In the genomic region with DNA sequence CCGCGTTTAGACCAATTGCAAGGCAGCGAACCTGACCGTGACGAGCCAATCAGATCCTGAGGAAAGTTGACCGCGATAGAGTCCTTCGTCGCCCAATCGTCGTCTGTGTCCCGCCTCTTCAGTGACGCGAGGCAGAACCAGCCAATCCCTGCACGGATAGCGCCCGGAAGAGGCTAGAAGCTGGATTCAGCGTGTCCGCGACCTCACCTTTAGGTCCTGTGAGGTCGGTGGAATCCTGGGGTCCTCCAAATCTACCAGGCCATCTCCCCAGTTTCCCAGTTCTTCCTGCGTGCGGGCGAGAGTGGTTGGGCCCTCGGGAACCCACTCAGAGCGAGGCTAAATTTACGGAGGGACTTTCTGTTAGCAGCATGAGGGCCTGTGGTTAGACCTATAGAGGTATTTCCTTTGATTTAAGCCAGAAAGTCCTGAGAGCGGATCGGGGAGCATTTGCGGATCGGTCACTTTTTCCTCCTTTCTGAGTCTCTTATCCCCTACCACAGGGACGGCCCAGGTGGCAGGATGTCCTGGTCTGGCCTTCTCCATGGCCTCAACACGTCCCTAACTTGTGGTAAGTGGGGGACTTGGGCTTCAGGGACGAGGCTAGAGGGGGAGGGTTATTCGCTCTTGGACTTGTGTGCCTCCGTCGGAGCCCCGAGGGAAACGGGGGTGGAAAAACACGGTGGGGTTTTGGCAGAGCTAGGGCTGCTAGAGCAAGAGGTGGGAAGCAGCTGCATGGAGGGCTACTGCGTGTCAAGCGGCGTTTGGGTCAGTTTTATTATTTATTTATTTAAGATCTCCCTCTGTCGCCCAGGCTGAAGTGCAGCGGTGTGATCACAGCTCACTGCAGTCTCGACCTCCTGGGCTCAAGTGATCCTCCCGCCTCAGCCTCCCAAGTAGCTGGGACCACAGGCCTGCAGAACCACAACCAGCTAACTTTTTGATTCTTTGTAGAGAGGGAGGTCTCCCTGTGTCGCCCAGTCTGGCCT, we compare ENCODE assay signal across 8 cellular contexts. TPM values are rescaled to one million over a fixed set of nuclear protein-coding genes. Genes with fewer than 3 reads are reported as not detected.
A peak's percentile ranks its signal among the peaks of the same experiment; 100 is the strongest.
DNase-seq lines count a peak whose midpoint lies in the region; ATAC-seq and TF ChIP-seq lines count a peak whose summit lies in the region.

A gene (plus strand): TSS at position 169 of the 986 bp plus-strand sequence. CDS start 351 bp downstream, at position 520.

- peak within 1 kb of the TSS; percentile 98 for H3K27ac ChIP-seq in layer of hippocampus (ENCODE audit: low read depth, low read length)

- H3K27ac Mint-ChIP-seq in WTC11 = peak within 1 kb of the TSS; percentile 98

- ATAC-seq in GM18907 (IDR thresholded peaks at IDR 0.05; ENCODE audit: unreplicated experiment) (peak; percentile 91), HG03139 (IDR thresholded peaks at IDR 0.05; ENCODE audit: unreplicated experiment) (peak; percentile 83), WTC11 (peak; percentile 97)

- peaks cover 10% of the 10 kb centered on the region for H3K4me1 Mint-ChIP-seq in WTC11

- peak within 1 kb of the TSS; percentile 82 for H3K4me3 Mint-ChIP-seq in WTC11

- CTCF ChIA-PET in WTC11 (lab: Charles Lee) = interaction anchor here (0.5 to 4.5 kb wide), 72 partner anchors 9 to 544 kb away, joined by 3 to 32 read pairs (median 5); a partner anchor contains a TSS

- DNase-seq in AG20443 (ENCODE audit: low spot score) (peak; percentile 98), NCI-H226 (peak; percentile 97), WTC11 (ENCODE audit: low spot score) (peak; percentile 98), cortex of kidney (lab: John Stamatoyannopoulos, UW) (peak; percentile 96)
- DNase-seq in stimulated activated CD4-positive, alpha-beta T cell treated with anti-CD3 and anti-CD28 coated beads, Interleukin-1b, Interleukin-23, amount 100 ng/mL, for 48 hours = peak; percentile 98

- H3K27me3 ChIP-seq in layer of hippocampus (ENCODE audit: control insufficient read depth, insufficient read depth, low read length) = no peaks in the 10 kb centered on the region

- TF ChIP-seq CTCF in WTC11 (IDR thresholded peaks at IDR 0.05) = no peak

- peaks cover 12% of the 10 kb centered on the region for H3K27me3 Mint-ChIP-seq in WTC11 (ENCODE audit: low read depth)

- POLR2A ChIA-PET in WTC11 (lab: Charles Lee) = interaction anchor here (0.9 to 1.4 kb wide), 6 partner anchors 10 to 331 kb away, joined by 3 to 4 read pairs (median 4); a partner anchor contains a TSS

- H3K9me3 Mint-ChIP-seq in WTC11 = peaks cover 25% of the 10 kb centered on the region

- peaks cover 55% of the 10 kb centered on the region for H3K36me3 Mint-ChIP-seq in WTC11

TF ChIP-seq in WTC11, 78 proteins besides CTCF, POLR2A, EP300 and RAD21 (continues in another document):
- TF ChIP-seq ZNF416 (CRISPR knock-in tag; IDR thresholded peaks at IDR 0.05) = no peak
- no peak for TF ChIP-seq ZNF423 (CRISPR knock-in tag; IDR thresholded peaks at IDR 0.05)
- no peak for TF ChIP-seq GRHL2 (CRISPR knock-in tag; IDR thresholded peaks at IDR 0.05; ENCODE audit: insufficient replicate concordance, severe bottlenecking)
- TF ChIP-seq FOXK1 (CRISPR knock-in tag; IDR thresholded peaks at IDR 0.05) = 0 out of 2 replicates have a peak, but pooled peaks have one; percentile 29
- TF ChIP-seq, protein P1, sequence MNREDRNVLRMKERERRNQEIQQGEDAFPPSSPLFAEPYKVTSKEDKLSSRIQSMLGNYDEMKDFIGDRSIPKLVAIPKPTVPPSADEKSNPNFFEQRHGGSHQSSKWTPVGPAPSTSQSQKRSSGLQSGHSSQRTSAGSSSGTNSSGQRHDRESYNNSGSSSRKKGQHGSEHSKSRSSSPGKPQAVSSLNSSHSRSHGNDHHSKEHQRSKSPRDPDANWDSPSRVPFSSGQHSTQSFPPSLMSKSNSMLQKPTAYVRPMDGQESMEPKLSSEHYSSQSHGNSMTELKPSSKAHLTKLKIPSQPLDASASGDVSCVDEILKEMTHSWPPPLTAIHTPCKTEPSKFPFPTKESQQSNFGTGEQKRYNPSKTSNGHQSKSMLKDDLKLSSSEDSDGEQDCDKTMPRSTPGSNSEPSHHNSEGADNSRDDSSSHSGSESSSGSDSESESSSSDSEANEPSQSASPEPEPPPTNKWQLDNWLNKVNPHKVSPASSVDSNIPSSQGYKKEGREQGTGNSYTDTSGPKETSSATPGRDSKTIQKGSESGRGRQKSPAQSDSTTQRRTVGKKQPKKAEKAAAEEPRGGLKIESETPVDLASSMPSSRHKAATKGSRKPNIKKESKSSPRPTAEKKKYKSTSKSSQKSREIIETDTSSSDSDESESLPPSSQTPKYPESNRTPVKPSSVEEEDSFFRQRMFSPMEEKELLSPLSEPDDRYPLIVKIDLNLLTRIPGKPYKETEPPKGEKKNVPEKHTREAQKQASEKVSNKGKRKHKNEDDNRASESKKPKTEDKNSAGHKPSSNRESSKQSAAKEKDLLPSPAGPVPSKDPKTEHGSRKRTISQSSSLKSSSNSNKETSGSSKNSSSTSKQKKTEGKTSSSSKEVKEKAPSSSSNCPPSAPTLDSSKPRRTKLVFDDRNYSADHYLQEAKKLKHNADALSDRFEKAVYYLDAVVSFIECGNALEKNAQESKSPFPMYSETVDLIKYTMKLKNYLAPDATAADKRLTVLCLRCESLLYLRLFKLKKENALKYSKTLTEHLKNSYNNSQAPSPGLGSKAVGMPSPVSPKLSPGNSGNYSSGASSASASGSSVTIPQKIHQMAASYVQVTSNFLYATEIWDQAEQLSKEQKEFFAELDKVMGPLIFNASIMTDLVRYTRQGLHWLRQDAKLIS (CRISPR knock-in tag; IDR thresholded peaks at IDR 0.05; ENCODE audit: borderline replicate concordance) = no peak
- TF ChIP-seq, protein P2, sequence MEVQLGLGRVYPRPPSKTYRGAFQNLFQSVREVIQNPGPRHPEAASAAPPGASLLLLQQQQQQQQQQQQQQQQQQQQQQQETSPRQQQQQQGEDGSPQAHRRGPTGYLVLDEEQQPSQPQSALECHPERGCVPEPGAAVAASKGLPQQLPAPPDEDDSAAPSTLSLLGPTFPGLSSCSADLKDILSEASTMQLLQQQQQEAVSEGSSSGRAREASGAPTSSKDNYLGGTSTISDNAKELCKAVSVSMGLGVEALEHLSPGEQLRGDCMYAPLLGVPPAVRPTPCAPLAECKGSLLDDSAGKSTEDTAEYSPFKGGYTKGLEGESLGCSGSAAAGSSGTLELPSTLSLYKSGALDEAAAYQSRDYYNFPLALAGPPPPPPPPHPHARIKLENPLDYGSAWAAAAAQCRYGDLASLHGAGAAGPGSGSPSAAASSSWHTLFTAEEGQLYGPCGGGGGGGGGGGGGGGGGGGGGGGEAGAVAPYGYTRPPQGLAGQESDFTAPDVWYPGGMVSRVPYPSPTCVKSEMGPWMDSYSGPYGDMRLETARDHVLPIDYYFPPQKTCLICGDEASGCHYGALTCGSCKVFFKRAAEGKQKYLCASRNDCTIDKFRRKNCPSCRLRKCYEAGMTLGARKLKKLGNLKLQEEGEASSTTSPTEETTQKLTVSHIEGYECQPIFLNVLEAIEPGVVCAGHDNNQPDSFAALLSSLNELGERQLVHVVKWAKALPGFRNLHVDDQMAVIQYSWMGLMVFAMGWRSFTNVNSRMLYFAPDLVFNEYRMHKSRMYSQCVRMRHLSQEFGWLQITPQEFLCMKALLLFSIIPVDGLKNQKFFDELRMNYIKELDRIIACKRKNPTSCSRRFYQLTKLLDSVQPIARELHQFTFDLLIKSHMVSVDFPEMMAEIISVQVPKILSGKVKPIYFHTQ (CRISPR knock-in tag; IDR thresholded peaks at IDR 0.05) = no peak
- no peak for TF ChIP-seq NR1H2 (CRISPR knock-in tag; IDR thresholded peaks at IDR 0.05)
- TF ChIP-seq TEAD1 (CRISPR knock-in tag; IDR thresholded peaks at IDR 0.05) = peak; percentile 70; the same call in 1 of the 2 replicates
- TF ChIP-seq SMAD3 (CRISPR knock-in tag; IDR thresholded peaks at IDR 0.05; ENCODE audit: borderline replicate concordance) = 0 out of 2 replicates have a peak, but pooled peaks have one; percentile 12
- TF ChIP-seq, protein P3, sequence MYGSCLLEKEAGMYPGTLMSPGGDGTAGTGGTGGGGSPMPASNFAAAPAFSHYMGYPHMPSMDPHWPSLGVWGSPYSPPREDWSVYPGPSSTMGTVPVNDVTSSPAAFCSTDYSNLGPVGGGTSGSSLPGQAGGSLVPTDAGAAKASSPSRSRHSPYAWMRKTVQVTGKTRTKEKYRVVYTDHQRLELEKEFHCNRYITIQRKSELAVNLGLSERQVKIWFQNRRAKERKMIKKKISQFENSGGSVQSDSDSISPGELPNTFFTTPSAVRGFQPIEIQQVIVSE (CRISPR knock-in tag; IDR thresholded peaks at IDR 0.05; ENCODE audit: borderline replicate concordance) = no peak
- no peak for TF ChIP-seq ZNF232 (CRISPR knock-in tag; IDR thresholded peaks at IDR 0.05)
- TF ChIP-seq, protein P4, sequence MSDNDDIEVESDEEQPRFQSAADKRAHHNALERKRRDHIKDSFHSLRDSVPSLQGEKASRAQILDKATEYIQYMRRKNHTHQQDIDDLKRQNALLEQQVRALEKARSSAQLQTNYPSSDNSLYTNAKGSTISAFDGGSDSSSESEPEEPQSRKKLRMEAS (CRISPR knock-in tag; IDR thresholded peaks at IDR 0.05) = peak; percentile 80
- TF ChIP-seq, protein P5, sequence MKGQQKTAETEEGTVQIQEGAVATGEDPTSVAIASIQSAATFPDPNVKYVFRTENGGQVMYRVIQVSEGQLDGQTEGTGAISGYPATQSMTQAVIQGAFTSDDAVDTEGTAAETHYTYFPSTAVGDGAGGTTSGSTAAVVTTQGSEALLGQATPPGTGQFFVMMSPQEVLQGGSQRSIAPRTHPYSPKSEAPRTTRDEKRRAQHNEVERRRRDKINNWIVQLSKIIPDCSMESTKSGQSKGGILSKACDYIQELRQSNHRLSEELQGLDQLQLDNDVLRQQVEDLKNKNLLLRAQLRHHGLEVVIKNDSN (CRISPR knock-in tag; IDR thresholded peaks at IDR 0.05) = peak; percentile 63; the same call in 1 of the 2 replicates
- TF ChIP-seq, protein P6, sequence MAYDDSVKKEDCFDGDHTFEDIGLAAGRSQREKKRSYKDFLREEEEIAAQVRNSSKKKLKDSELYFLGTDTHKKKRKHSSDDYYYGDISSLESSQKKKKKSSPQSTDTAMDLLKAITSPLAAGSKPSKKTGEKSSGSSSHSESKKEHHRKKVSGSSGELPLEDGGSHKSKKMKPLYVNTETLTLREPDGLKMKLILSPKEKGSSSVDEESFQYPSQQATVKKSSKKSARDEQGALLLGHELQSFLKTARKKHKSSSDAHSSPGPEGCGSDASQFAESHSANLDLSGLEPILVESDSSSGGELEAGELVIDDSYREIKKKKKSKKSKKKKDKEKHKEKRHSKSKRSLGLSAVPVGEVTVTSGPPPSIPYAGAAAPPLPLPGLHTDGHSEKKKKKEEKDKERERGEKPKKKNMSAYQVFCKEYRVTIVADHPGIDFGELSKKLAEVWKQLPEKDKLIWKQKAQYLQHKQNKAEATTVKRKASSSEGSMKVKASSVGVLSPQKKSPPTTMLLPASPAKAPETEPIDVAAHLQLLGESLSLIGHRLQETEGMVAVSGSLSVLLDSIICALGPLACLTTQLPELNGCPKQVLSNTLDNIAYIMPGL (CRISPR knock-in tag; IDR thresholded peaks at IDR 0.05) = no peak
- TF ChIP-seq NFYB (CRISPR knock-in tag; conservative IDR thresholded peaks at IDR 0.05; ENCODE audit: low read depth) = peak; percentile 89

RNA-seq across cellular contexts. Expression of the gene that starts here (rescaled TPM):
- total RNA-seq in WTC11 (2021) = 79.9 to 88.0 TPM (median 81.5 TPM) in 3 replicates

Comparison
In these comparisons a context has a peak if more than half of its experiments do, and no peak if none do; other contexts are left out.
1. Peak in every context shown above with its lines: DNase-seq, ATAC-seq and H3K27ac ChIP-seq.